9 cellular contexts compared by ENCODE assay signal in the genomic region with DNA sequence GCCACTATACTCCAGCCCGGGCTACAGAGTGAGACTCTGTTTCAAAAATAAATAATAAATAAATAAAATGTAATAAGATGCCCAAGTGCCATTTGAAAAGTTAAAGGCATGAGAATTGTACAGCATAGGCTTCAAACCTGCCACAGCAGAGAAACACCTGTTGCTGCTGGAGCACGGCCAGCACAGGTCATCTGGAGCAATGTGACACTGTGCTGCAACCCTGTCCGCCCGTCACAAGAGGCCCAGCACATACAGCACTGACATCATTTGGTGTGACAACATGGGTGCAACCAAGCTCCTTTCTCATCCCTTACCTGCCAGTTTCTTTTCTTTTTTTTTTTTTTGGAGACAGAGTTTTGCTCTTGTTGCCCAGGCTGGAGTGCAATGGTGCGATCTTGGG. TPM values are rescaled to one million over a fixed set of nuclear protein-coding genes. Genes with fewer than 3 reads are reported as not detected.
DNase-seq lines count a peak whose midpoint lies in the region; ATAC-seq and TF ChIP-seq lines count a peak whose summit lies in the region.
"Had no signal": no experiment of that assay in that cellular context is flagged by ENCODE, and none has a peak within 500 bp of the region (broad histone marks: within the 10 kb centered on the region; RNA-seq: fewer than 3 reads in every experiment).

No MANE protein-coding gene starts in this region.

- H3K36me3 ChIP-seq in endodermal cell (ENCODE audit: control insufficient read depth, insufficient read depth, low read length), result peaks cover 34% of the 10 kb centered on the region
- peaks cover 36% of the 10 kb centered on the region for H3K36me3 ChIP-seq in suprapubic skin

- no peak overlapping the region for H3K27ac ChIP-seq in endodermal cell (ENCODE audit: low read depth, low read length)
- H3K27ac ChIP-seq in suprapubic skin, result no peak overlapping the region

- no peak for TF ChIP-seq EP300 in suprapubic skin (IDR thresholded peaks at IDR 0.05)

- intact Hi-C loops in activated naive CD4-positive, alpha-beta T cell treated with anti-CD3 and anti-CD28 coated beads for 36 hours (cut with micrococcal nuclease), result loop anchor here (5.0 kb wide), 2 partner anchors 404 to 731 kb away; partner anchors contain the start of genes BAZ1B and GTF2I

- no peak for DNase-seq in activated naive CD4-positive, alpha-beta T cell treated with anti-CD3 and anti-CD28 coated beads for 36 hours
- no peak for DNase-seq in activated naive CD4-positive, alpha-beta T cell treated with anti-CD3 and anti-CD28 coated beads, Interleukin-2, amount 50 U/mL, for 72 hours (ENCODE audit: low spot score in 2 of 2)
- DNase-seq in NCI-H774 (lab: John Stamatoyannopoulos, UW), result peak; percentile 54
- DNase-seq in endodermal cell, result no peak
- no peak for DNase-seq in suprapubic skin (ENCODE audit: low spot score in 2 of 2)
- DNase-seq in NOMO-1 treated with DMSO at 0.1 percent for 48 hours (lab: John Stamatoyannopoulos, UW; ENCODE audit: unreplicated experiment), result no peak
- DNase-seq: NCI-H1436 had no signal

- H3K27ac Mint-ChIP-seq in activated naive CD4-positive, alpha-beta T cell treated with anti-CD3 and anti-CD28 coated beads for 36 hours, result no peak overlapping the region
- peak overlapping the region in 1 of 2 donors; percentile 97 for H3K27ac Mint-ChIP-seq in activated naive CD4-positive, alpha-beta T cell treated with anti-CD3 and anti-CD28 coated beads, Interleukin-2, amount 50 U/mL, for 72 hours
- H3K27ac Mint-ChIP-seq in endodermal cell, result no peak overlapping the region

- TF ChIP-seq CTCF in endodermal cell (conservative IDR thresholded peaks at IDR 0.05) (no peak), suprapubic skin (IDR thresholded peaks at IDR 0.05) (no peak)

- no peak for TF ChIP-seq POLR2A in suprapubic skin (IDR thresholded peaks at IDR 0.05)

- no peaks in the 10 kb centered on the region for H3K9me3 Mint-ChIP-seq in activated naive CD4-positive, alpha-beta T cell treated with anti-CD3 and anti-CD28 coated beads for 36 hours
- H3K9me3 Mint-ChIP-seq in activated naive CD4-positive, alpha-beta T cell treated with anti-CD3 and anti-CD28 coated beads, Interleukin-2, amount 50 U/mL, for 72 hours, result no peaks in the 10 kb centered on the region
- no peaks in the 10 kb centered on the region for H3K9me3 Mint-ChIP-seq in endodermal cell

- WGBS in endodermal cell (ENCODE audit: insufficient coverage in 1 of 2, insufficient read length in 1 of 2), 2 experiments, result 94 to 97% methylated on average over 4 of the region's 5 CpGs
- WGBS in suprapubic skin, result 60% methylated on average over 5 of the region's 5 CpGs

- H3K27me3 Mint-ChIP-seq in activated naive CD4-positive, alpha-beta T cell treated with anti-CD3 and anti-CD28 coated beads for 36 hours (ENCODE audit: low read depth), result no peaks in the 10 kb centered on the region
- no peaks in the 10 kb centered on the region for H3K27me3 Mint-ChIP-seq in endodermal cell (ENCODE audit: insufficient read depth)

- H3K4me1 ChIP-seq in endodermal cell (ENCODE audit: control insufficient read depth, insufficient read depth, low read length) (no peaks in the 10 kb centered on the region), suprapubic skin (peaks cover 24% of the 10 kb centered on the region)

- peaks cover 36% of the 10 kb centered on the region for H3K36me3 Mint-ChIP-seq in activated naive CD4-positive, alpha-beta T cell treated with anti-CD3 and anti-CD28 coated beads for 36 hours (ENCODE audit: low read depth)
- peaks cover 20 to 42% of the 10 kb centered on the region in 2 donors for H3K36me3 Mint-ChIP-seq in activated naive CD4-positive, alpha-beta T cell treated with anti-CD3 and anti-CD28 coated beads, Interleukin-2, amount 50 U/mL, for 72 hours
- H3K36me3 Mint-ChIP-seq in endodermal cell (ENCODE audit: low read depth), result peaks cover 40% of the 10 kb centered on the region

- H3K4me3 Mint-ChIP-seq in activated naive CD4-positive, alpha-beta T cell treated with anti-CD3 and anti-CD28 coated beads for 36 hours, result peak overlapping the region; percentile 95
- peak overlapping the region; percentile 97 for H3K4me3 Mint-ChIP-seq in endodermal cell

- H3K9ac ChIP-seq in endodermal cell (ENCODE audit: extremely low read depth, low read length, poor library complexity, severe bottlenecking), result peak overlapping the region; percentile 91

- no peak for ATAC-seq in activated naive CD4-positive, alpha-beta T cell treated with anti-CD3 and anti-CD28 coated beads, Interleukin-2, amount 50 U/mL, for 72 hours
- ATAC-seq in HG02970 (IDR thresholded peaks at IDR 0.05; ENCODE audit: low FRiP score, unreplicated experiment) (no peak), HG03097 (IDR thresholded peaks at IDR 0.05; ENCODE audit: low FRiP score, unreplicated experiment) (no peak)

- H3K27me3 ChIP-seq in endodermal cell (ENCODE audit: control insufficient read depth, insufficient read depth, low read length, poor library complexity, severe bottlenecking) (no peaks in the 10 kb centered on the region), suprapubic skin (no peaks in the 10 kb centered on the region)

- CTCF ChIA-PET in activated naive CD4-positive, alpha-beta T cell treated with anti-CD3 and anti-CD28 coated beads for 36 hours (lab: Charles Lee), result interaction anchor here (1.2 to 2.0 kb wide), 3 partner anchors 30 to 148 kb away, joined by 3 to 8 read pairs (median 6); no protein-coding TSS in a partner anchor

- H3K9me3 ChIP-seq in endodermal cell (ENCODE audit: control insufficient read depth, low read length), result no peaks in the 10 kb centered on the region
- no peaks in the 10 kb centered on the region for H3K9me3 ChIP-seq in suprapubic skin

- peaks cover 20% of the 10 kb centered on the region for H3K4me1 Mint-ChIP-seq in activated naive CD4-positive, alpha-beta T cell treated with anti-CD3 and anti-CD28 coated beads for 36 hours (ENCODE audit: low read depth)
- H3K4me1 Mint-ChIP-seq in endodermal cell, result peaks cover 6% of the 10 kb centered on the region

- peak overlapping the region; percentile 98 for H3K4me3 ChIP-seq in endodermal cell (ENCODE audit: low read length)
- peak overlapping the region; percentile 93 for H3K4me3 ChIP-seq in suprapubic skin

RNA-seq across cellular contexts. Expression of gene RFC2, which starts 1.3 kb away (rescaled TPM):
- 10 to 100 TPM; 91.5 to 96.0 TPM for total RNA-seq in activated naive CD4-positive, alpha-beta T cell treated with anti-CD3 and anti-CD28 coated beads for 36 hours
- total RNA-seq in activated naive CD4-positive, alpha-beta T cell treated with anti-CD3 and anti-CD28 coated beads, Interleukin-2, amount 50 U/mL, for 72 hours, result 10 to 100 TPM; 80.1 to 84.5 TPM
- total RNA-seq in endodermal cell (10 to 100 TPM; 56.7 to 71.6 TPM), suprapubic skin (10 to 100 TPM; 15.0 to 17.2 (median 16.4) TPM)
- 51.0 TPM for polyA plus RNA-seq in endodermal cell (2013, experiment 1 of 2)
- polyA plus RNA-seq in endodermal cell (2013, experiment 2 of 2), result 47.1 TPM

RNA-seq across cellular contexts. Expression of gene CLIP2, which starts 36.3 kb away (rescaled TPM):
- 1 to 10 TPM; 1.2 to 1.6 TPM for total RNA-seq in activated naive CD4-positive, alpha-beta T cell treated with anti-CD3 and anti-CD28 coated beads for 36 hours
- total RNA-seq in activated naive CD4-positive, alpha-beta T cell treated with anti-CD3 and anti-CD28 coated beads, Interleukin-2, amount 50 U/mL, for 72 hours, result 1 to 10 TPM in 1 of 2 donors, under 1 TPM in 1; 0.89 to 1.1 TPM
- total RNA-seq in endodermal cell (10 to 100 TPM; 44.3 to 57.2 TPM), suprapubic skin (10 to 100 TPM; 26.9 to 73.6 (median 32.5) TPM)
- polyA plus RNA-seq in endodermal cell (2013, experiment 1 of 2), result 32.1 TPM
- 33.9 TPM for polyA plus RNA-seq in endodermal cell (2013, experiment 2 of 2)

RNA-seq across cellular contexts. Expression of gene LAT2, which starts 43.1 kb away (rescaled TPM):
- total RNA-seq in activated naive CD4-positive, alpha-beta T cell treated with anti-CD3 and anti-CD28 coated beads for 36 hours, result 1 to 10 TPM; 2.4 to 2.6 TPM
- total RNA-seq in activated naive CD4-positive, alpha-beta T cell treated with anti-CD3 and anti-CD28 coated beads, Interleukin-2, amount 50 U/mL, for 72 hours, result 1 to 10 TPM; 7.7 to 9.6 TPM
- total RNA-seq in endodermal cell (1 to 10 TPM in 1 of 2 donors, under 1 TPM in 1; 0.55 to 1.0 TPM), suprapubic skin (1 to 10 TPM in 3 of 4 donors, under 1 TPM in 1; 0.57 to 4.3 (median 1.6) TPM)
- 0.14 TPM for polyA plus RNA-seq in endodermal cell (2013, experiment 1 of 2)
- not detected for polyA plus RNA-seq in endodermal cell (2013, experiment 2 of 2)

Comparison
In these comparisons a context has a peak if more than half of its experiments do, and no peak if none do; other contexts are left out.
1. RNA of gene CLIP2, which starts 36.3 kb away (total RNA-seq): 44.3 to 57.2 TPM in endodermal cell and 26.9 to 73.6 TPM in suprapubic skin; 1.2 to 1.6 TPM in activated naive CD4-positive, alpha-beta T cell treated with anti-CD3 and anti-CD28 coated beads for 36 hours and 0.89 to 1.1 TPM in activated naive CD4-positive, alpha-beta T cell treated with anti-CD3 and anti-CD28 coated beads, Interleukin-2, amount 50 U/mL, for 72 hours; every median in the first group is over 10 times any median in the second.